ENCODE assay signal across 2 cellular contexts in the genomic region with DNA sequence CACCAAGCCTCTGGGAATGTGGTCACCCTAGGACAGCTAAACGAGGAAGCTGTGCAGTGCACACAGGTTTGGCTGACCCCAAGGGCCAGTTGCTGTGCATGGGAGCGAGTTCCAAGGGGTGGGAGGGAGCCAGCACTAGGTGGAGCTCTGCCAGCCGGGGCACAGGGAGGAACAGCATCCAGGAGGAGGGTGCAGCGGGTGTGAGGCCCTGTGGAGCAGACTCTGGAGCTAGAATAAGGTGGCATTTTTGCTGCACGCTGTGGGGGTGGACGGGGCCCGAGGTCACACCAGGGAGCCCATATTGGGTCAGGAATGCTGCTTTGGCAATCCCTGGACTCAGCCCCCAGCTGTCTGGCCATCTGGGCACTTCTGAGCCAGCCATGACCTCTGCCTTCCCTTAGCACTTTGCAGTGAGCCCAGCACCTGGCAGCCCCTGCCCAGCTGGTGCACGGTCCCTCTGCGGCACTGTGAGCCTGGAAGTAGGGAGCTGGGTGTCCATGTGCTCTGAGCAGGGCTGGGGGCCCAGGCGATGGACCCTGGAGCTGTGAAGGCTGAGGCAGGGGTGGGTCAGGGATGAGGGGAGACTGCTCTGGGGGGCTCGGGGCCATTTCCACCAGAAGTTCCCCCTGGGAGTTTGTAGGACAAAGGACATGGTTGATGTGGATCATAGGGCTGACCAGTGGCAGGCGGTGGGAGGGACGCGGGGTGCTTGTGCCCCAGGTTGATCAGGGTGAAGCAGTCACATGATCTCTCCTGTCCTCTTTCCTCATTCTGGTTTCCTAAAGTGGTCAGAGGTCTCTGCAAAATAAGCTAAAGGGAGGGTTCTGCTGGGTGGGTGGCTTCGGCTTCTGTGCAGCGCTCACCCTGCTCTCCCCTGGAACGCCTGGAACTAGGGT.
TF ChIP-seq lines count a peak whose summit lies in the region.

No MANE protein-coding gene starts in this region.

TF ChIP-seq in GM23338, 12 proteins besides CTCF, POLR2A, EP300 and RAD21 (continues in another document):
- TF ChIP-seq POLR2AphosphoS5 (IDR thresholded peaks at IDR 0.05; ENCODE audit: low read depth) (no peak; the same call in 1 of the 2 replicates), NANOG (IDR thresholded peaks at IDR 0.05; ENCODE audit: borderline replicate concordance) (no peak), STAT1 (IDR thresholded peaks at IDR 0.05; ENCODE audit: unreplicated experiment) (no peak)
- TF ChIP-seq, protein P1, sequence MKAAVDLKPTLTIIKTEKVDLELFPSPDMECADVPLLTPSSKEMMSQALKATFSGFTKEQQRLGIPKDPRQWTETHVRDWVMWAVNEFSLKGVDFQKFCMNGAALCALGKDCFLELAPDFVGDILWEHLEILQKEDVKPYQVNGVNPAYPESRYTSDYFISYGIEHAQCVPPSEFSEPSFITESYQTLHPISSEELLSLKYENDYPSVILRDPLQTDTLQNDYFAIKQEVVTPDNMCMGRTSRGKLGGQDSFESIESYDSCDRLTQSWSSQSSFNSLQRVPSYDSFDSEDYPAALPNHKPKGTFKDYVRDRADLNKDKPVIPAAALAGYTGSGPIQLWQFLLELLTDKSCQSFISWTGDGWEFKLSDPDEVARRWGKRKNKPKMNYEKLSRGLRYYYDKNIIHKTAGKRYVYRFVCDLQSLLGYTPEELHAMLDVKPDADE (IDR thresholded peaks at IDR 0.05): no peak
- TF ChIP-seq, protein P2, sequence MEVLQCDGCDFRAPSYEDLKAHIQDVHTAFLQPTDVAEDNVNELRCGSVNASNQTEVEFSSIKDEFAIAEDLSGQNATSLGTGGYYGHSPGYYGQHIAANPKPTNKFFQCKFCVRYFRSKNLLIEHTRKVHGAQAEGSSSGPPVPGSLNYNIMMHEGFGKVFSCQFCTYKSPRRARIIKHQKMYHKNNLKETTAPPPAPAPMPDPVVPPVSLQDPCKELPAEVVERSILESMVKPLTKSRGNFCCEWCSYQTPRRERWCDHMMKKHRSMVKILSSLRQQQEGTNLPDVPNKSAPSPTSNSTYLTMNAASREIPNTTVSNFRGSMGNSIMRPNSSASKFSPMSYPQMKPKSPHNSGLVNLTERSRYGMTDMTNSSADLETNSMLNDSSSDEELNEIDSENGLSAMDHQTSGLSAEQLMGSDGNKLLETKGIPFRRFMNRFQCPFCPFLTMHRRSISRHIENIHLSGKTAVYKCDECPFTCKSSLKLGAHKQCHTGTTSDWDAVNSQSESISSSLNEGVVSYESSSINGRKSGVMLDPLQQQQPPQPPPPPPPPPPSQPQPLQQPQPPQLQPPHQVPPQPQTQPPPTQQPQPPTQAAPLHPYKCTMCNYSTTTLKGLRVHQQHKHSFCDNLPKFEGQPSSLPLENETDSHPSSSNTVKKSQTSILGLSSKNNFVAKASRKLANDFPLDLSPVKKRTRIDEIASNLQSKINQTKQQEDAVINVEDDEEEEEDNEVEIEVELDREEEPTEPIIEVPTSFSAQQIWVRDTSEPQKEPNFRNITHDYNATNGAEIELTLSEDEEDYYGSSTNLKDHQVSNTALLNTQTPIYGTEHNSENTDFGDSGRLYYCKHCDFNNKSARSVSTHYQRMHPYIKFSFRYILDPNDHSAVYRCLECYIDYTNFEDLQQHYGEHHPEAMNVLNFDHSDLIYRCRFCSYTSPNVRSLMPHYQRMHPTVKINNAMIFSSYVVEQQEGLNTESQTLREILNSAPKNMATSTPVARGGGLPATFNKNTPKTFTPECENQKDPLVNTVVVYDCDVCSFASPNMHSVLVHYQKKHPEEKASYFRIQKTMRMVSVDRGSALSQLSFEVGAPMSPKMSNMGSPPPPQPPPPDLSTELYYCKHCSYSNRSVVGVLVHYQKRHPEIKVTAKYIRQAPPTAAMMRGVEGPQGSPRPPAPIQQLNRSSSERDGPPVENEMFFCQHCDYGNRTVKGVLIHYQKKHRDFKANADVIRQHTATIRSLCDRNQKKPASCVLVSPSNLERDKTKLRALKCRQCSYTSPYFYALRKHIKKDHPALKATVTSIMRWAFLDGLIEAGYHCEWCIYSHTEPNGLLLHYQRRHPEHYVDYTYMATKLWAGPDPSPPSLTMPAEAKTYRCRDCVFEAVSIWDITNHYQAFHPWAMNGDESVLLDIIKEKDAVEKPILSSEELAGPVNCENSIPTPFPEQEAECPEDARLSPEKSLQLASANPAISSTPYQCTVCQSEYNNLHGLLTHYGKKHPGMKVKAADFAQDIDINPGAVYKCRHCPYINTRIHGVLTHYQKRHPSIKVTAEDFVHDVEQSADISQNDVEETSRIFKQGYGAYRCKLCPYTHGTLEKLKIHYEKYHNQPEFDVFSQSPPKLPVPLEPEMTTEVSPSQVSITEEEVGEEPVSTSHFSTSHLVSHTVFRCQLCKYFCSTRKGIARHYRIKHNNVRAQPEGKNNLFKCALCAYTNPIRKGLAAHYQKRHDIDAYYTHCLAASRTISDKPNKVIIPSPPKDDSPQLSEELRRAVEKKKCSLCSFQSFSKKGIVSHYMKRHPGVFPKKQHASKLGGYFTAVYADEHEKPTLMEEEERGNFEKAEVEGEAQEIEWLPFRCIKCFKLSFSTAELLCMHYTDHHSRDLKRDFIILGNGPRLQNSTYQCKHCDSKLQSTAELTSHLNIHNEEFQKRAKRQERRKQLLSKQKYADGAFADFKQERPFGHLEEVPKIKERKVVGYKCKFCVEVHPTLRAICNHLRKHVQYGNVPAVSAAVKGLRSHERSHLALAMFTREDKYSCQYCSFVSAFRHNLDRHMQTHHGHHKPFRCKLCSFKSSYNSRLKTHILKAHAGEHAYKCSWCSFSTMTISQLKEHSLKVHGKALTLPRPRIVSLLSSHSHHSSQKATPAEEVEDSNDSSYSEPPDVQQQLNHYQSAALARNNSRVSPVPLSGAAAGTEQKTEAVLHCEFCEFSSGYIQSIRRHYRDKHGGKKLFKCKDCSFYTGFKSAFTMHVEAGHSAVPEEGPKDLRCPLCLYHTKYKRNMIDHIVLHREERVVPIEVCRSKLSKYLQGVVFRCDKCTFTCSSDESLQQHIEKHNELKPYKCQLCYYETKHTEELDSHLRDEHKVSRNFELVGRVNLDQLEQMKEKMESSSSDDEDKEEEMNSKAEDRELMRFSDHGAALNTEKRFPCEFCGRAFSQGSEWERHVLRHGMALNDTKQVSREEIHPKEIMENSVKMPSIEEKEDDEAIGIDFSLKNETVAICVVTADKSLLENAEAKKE (CRISPR knock-in tag; IDR thresholded peaks at IDR 0.05): no peak
- TF ChIP-seq, protein P3, sequence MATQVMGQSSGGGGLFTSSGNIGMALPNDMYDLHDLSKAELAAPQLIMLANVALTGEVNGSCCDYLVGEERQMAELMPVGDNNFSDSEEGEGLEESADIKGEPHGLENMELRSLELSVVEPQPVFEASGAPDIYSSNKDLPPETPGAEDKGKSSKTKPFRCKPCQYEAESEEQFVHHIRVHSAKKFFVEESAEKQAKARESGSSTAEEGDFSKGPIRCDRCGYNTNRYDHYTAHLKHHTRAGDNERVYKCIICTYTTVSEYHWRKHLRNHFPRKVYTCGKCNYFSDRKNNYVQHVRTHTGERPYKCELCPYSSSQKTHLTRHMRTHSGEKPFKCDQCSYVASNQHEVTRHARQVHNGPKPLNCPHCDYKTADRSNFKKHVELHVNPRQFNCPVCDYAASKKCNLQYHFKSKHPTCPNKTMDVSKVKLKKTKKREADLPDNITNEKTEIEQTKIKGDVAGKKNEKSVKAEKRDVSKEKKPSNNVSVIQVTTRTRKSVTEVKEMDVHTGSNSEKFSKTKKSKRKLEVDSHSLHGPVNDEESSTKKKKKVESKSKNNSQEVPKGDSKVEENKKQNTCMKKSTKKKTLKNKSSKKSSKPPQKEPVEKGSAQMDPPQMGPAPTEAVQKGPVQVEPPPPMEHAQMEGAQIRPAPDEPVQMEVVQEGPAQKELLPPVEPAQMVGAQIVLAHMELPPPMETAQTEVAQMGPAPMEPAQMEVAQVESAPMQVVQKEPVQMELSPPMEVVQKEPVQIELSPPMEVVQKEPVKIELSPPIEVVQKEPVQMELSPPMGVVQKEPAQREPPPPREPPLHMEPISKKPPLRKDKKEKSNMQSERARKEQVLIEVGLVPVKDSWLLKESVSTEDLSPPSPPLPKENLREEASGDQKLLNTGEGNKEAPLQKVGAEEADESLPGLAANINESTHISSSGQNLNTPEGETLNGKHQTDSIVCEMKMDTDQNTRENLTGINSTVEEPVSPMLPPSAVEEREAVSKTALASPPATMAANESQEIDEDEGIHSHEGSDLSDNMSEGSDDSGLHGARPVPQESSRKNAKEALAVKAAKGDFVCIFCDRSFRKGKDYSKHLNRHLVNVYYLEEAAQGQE (IDR thresholded peaks at IDR 0.05; ENCODE audit: unreplicated experiment): no peak

TF ChIP-seq in endothelial cell of umbilical vein, 7 proteins besides CTCF, POLR2A, EP300 and RAD21:
- TF ChIP-seq MAX (IDR thresholded peaks at IDR 0.05; ENCODE audit: insufficient read depth, insufficient read length): no peak
- TF ChIP-seq POLR2AphosphoS5 (IDR thresholded peaks at IDR 0.05; ENCODE audit: insufficient read depth, low read depth, low read length): no peak
- no peak for TF ChIP-seq EZH2 (IDR thresholded peaks at IDR 0.05; ENCODE audit: borderline replicate concordance, low read depth, low read length, severe bottlenecking)
- TF ChIP-seq MYC (IDR thresholded peaks at IDR 0.05; ENCODE audit: low read depth, low read length): no peak
- TF ChIP-seq JUN (IDR thresholded peaks at IDR 0.05; ENCODE audit: borderline replicate concordance, insufficient read depth, insufficient read length, low read depth): no peak
- no peak for TF ChIP-seq GATA2 (IDR thresholded peaks at IDR 0.05; ENCODE audit: insufficient read depth, insufficient read length, low read depth, low read length)
- TF ChIP-seq FOS (IDR thresholded peaks at IDR 0.05; ENCODE audit: borderline replicate concordance, insufficient read depth, low read length): no peak
TF ChIP-seq in endothelial cell of umbilical vein: peak in this region for 0.
